In genomic region chr19:15316498-15316897, GRCh38 we compare ENCODE assay signal across 11 cellular contexts. TPM values are rescaled to one million over a fixed set of nuclear protein-coding genes. Genes with fewer than 3 reads are reported as not detected.
DNase-seq lines count a peak whose midpoint lies in the region; ATAC-seq, FAIRE-seq and TF ChIP-seq lines count a peak whose summit lies in the region.
"Had no signal": no experiment of that assay in that cellular context is flagged by ENCODE, and none has a peak within 500 bp of the region (broad histone marks: within the 10 kb centered on the region; RNA-seq: fewer than 3 reads in every experiment).

No MANE protein-coding gene starts in this region.

- DNase-seq in K562 (ENCODE audit: extremely low read depth in 1 of 4, low spot score in 3 of 4) (no peak), osteoblast (ENCODE audit: insufficient read length, low spot score, missing footprints) (no peak), GM19240 (ENCODE audit: insufficient read length, low spot score) (no peak), NCI-H2171 treated with DMSO at 0.1 percent for 48 hours (lab: John Stamatoyannopoulos, UW) (no peak)
- DNase-seq in stimulated activated CD4-positive, alpha-beta T cell treated with anti-CD3 and anti-CD28 coated beads, Interleukin-12 subunit alpha, Interleukin-12 subunit beta, amount 100 ng/mL, for 4 hours = no peak
- DNase-seq: NCI-H510A treated with DMSO at 0.1 percent for 48 hours had no signal

- FAIRE-seq in K562 (lab: Jason Lieb, UNC) = no peak
- FAIRE-seq: TTC549 had no signal

- TF ChIP-seq CTCF in DOHH2 (IDR thresholded peaks at IDR 0.05; ENCODE audit: low read depth, low read length, poor library complexity, severe bottlenecking) (no peak), K562 (IDR thresholded peaks at IDR 0.05 in 2 of 3, conservative IDR thresholded peaks at IDR 0.05 in 1 of 3; ENCODE audit: insufficient read depth in 2 of 3, low read depth in 1 of 3, low read length in 3 of 3) (no peak), osteoblast (IDR thresholded peaks at IDR 0.05; ENCODE audit: extremely low read depth, low read depth, low read length) (no peak)

- peak overlapping the region; percentile 40 for H3K27ac ChIP-seq in DOHH2 (ENCODE audit: low read depth, low read length)
- no peak overlapping the region for H3K27ac ChIP-seq in K562 (ENCODE audit: extremely low read depth, low read depth, low read length)
- peak overlapping the region; percentile 61 for H3K27ac ChIP-seq in osteoblast (ENCODE audit: low read depth, low read length)
- H3K27ac ChIP-seq: KMS-11 had no signal

- H3K9me1 ChIP-seq in K562 (ENCODE audit: control insufficient read depth, insufficient read depth, low read length) = peaks cover 3% of the 10 kb centered on the region

- no peak for TF ChIP-seq RAD21 in K562 (CRISPR knock-in tag; conservative IDR thresholded peaks at IDR 0.05 in 1 of 2, IDR thresholded peaks at IDR 0.05 in 1 of 2)

- H3K4me3 ChIP-seq in DOHH2 (ENCODE audit: low read length) (peak overlapping the region; percentile 8), K562 (no peak overlapping the region), osteoblast (ENCODE audit: insufficient read depth, low read length) (no peak overlapping the region)

- H3K9me3 ChIP-seq in DOHH2 (ENCODE audit: control insufficient read depth, insufficient read depth, low read length) (no peaks in the 10 kb centered on the region), K562 (replicated peaks; ENCODE audit: control insufficient read depth, insufficient read depth, low read depth, low read length) (no peaks in the 10 kb centered on the region), osteoblast (ENCODE audit: low read depth, low read length) (no peaks in the 10 kb centered on the region)

- no TSS peak for BruUV-seq in K562 (replicated peaks; lab: Mats Ljungman, UMichigan)

- peaks cover 7% of the 10 kb centered on the region for H3K36me3 Mint-ChIP-seq in IgD-negative memory B cell

- CTCF ChIA-PET in K562 (lab: Yijun Ruan, JAX; ENCODE audit: low intra/inter-chr PET ratio) = no interaction called here

- POLR2A ChIA-PET in K562 (lab: Yijun Ruan, JAX) = interaction anchor here (0.6 to 1.9 kb wide), 7 partner anchors 8 to 582 kb away, joined by 3 to 8 read pairs (median 4); no protein-coding TSS in a partner anchor

- TF ChIP-seq EP300 in K562 (IDR thresholded peaks at IDR 0.05; ENCODE audit: low read length) = no peak

- WGBS in K562 (ENCODE audit: insufficient coverage, low coverage, missing lambda C conversion rate) = 100% methylated on average over 2 of the region's 2 CpGs

- H3K9ac ChIP-seq in K562 (ENCODE audit: insufficient read depth in 1 of 2, low read depth in 2 of 2, low read length in 2 of 2) = no peak overlapping the region; a peak in 1 of 4 replicates
- H3K9ac ChIP-seq: KMS-11 had no signal

- in situ Hi-C loops in K562 (cut with MboI) = no loop called here

- H3K9me2 ChIP-seq in DOHH2 (replicated peaks; ENCODE audit: control insufficient read depth, low read length) = no peaks in the 10 kb centered on the region

- H3K27me3 ChIP-seq in DOHH2 (ENCODE audit: control insufficient read depth, low read length) = no peaks in the 10 kb centered on the region
- H3K27me3 ChIP-seq in K562 (ENCODE audit: control insufficient read depth in 2 of 2, insufficient read depth in 2 of 2, low read length in 2 of 2) = no peaks in the 10 kb centered on the region
- H3K27me3 ChIP-seq in osteoblast (ENCODE audit: insufficient read depth, low read length) = no peaks in the 10 kb centered on the region

- H3K4me2 ChIP-seq in DOHH2 (ENCODE audit: low read length) (peak overlapping the region; percentile 48), K562 (ENCODE audit: insufficient read depth, low read length) (no peak overlapping the region), osteoblast (ENCODE audit: insufficient read depth, low read length) (no peak overlapping the region)
- H3K4me2 ChIP-seq: KMS-11 had no signal

- peaks cover 100% of the 10 kb centered on the region for H3K79me2 ChIP-seq in DOHH2 (ENCODE audit: control insufficient read depth, low read length)
- peaks cover 98% of the 10 kb centered on the region for H3K79me2 ChIP-seq in K562 (ENCODE audit: control insufficient read depth, insufficient read depth, low read length)
- peaks cover 100% of the 10 kb centered on the region for H3K79me2 ChIP-seq in osteoblast (ENCODE audit: insufficient read depth, low read length)

- no peak for TF ChIP-seq POLR2A in K562 (conservative IDR thresholded peaks at IDR 0.05)

- no peak overlapping the region for H2AFZ ChIP-seq in K562 (ENCODE audit: low read depth, low read length)
- H2AFZ ChIP-seq in osteoblast (ENCODE audit: low read length) = no peak overlapping the region

- H4K20me1 ChIP-seq in DOHH2 (ENCODE audit: control insufficient read depth, insufficient read depth, low read depth, low read length) (peaks cover 77% of the 10 kb centered on the region), K562 (replicated peaks; ENCODE audit: control insufficient read depth, insufficient read depth, low read length) (peaks cover 81% of the 10 kb centered on the region), osteoblast (ENCODE audit: insufficient read depth, low read length) (peaks cover 91% of the 10 kb centered on the region)

- peaks cover 7% of the 10 kb centered on the region for H3F3A ChIP-seq in DOHH2 (ENCODE audit: control insufficient read depth, insufficient read depth)

- H3K27me3 Mint-ChIP-seq in IgD-negative memory B cell = no peaks in the 10 kb centered on the region

- H3K4me3 Mint-ChIP-seq in IgD-negative memory B cell = peak overlapping the region; percentile 59 to 89 (median 78)

- intact Hi-C loops in K562 (cut with micrococcal nuclease) = no loop called here

- peaks cover 89% of the 10 kb centered on the region for H3K4me1 ChIP-seq in DOHH2 (ENCODE audit: control insufficient read depth, low read length)
- peaks cover 5 to 12% of the 10 kb centered on the region in 2 experiments; a peak in 4 of 5 replicates for H3K4me1 ChIP-seq in K562 (replicated peaks in 1 of 2; ENCODE audit: control insufficient read depth in 2 of 2, insufficient read depth in 2 of 2, low read length in 2 of 2)
- H3K4me1 ChIP-seq in osteoblast (ENCODE audit: insufficient read depth, low read length) = peaks cover 59% of the 10 kb centered on the region

- H3K4me1 Mint-ChIP-seq in IgD-negative memory B cell = peaks cover 61 to 76% (median 72%) of the 10 kb centered on the region in 3 donors

- peak overlapping the region; percentile 80 to 94 (median 89) for H3K27ac Mint-ChIP-seq in IgD-negative memory B cell

- no peak for ATAC-seq in K562
- ATAC-seq in GM21390 (IDR thresholded peaks at IDR 0.05; ENCODE audit: unreplicated experiment) = no peak

- H3K9me3 Mint-ChIP-seq in IgD-negative memory B cell = no peaks in the 10 kb centered on the region

- H3K36me3 ChIP-seq in DOHH2 (ENCODE audit: control insufficient read depth, low read length) (peaks cover 32% of the 10 kb centered on the region), K562 (ENCODE audit: control insufficient read depth, insufficient read depth, low read length) (peaks cover 27% of the 10 kb centered on the region), osteoblast (ENCODE audit: insufficient read depth, low read length) (no peaks in the 10 kb centered on the region)

TF ChIP-seq in K562, 482 proteins besides CTCF, POLR2A, EP300 and RAD21:
- TF ChIP-seq MTF1 (CRISPR knock-in tag; IDR thresholded peaks at IDR 0.05; ENCODE audit: borderline replicate concordance) (no peak), ZC3H8 (IDR thresholded peaks at IDR 0.05) (no peak), ZNF717 (CRISPR knock-in tag; IDR thresholded peaks at IDR 0.05) (no peak), DPF2 (IDR thresholded peaks at IDR 0.05) (no peak), C11orf30 (IDR thresholded peaks at IDR 0.05; ENCODE audit: low read depth) (peak; percentile 53), ZNF316 (IDR thresholded peaks at IDR 0.05) (peak; percentile 56), FOXK1 (CRISPR knock-in tag; IDR thresholded peaks at IDR 0.05; ENCODE audit: borderline replicate concordance) (no peak)
TF ChIP-seq in K562: peak in this region for 2.

RNA-seq across cellular contexts. Expression of gene BRD4, which starts 15.8 kb away (rescaled TPM):
- polyA plus RNA-seq in IgD-negative memory B cell (20.5 TPM), K562 (2011; rRNA removed) (8.9 and 11.0 TPM in 2 replicates), K562 (2014; fragmentation: Illumina TruSeq; extraction: Trizol) (35.3 and 43.4 TPM in 2 replicates), K562 (2014; fragmentation: Nextera tagmentation; extraction: Ambion mirVana) (1 to 10 TPM; 1.8 to 5.4 TPM), K562 (2014; rRNA removed) (23.3 and 24.3 TPM in 2 replicates)
- total RNA-seq in K562 (2011; cell fraction: chromatin; rRNA removed; ENCODE audit: low replicate concordance) = 157 and 305 TPM in 2 replicates
- 129 and 134 TPM in 2 replicates for total RNA-seq in K562 (2011; cell fraction: nucleolus; rRNA removed)
- total RNA-seq in K562 (2011; cell fraction: nucleoplasm; rRNA removed) = 133 and 164 TPM in 2 replicates
- total RNA-seq in K562 (2014; rRNA removed) (15.6 and 24.0 TPM in 2 replicates), K562 (2014; rRNA removed; fragmentation: Illumina TruSeq; extraction: Trizol) (11.3 and 13.0 TPM in 2 replicates), K562 (2015; rRNA removed; fragmentation: Illumina TruSeq; extraction: Trizol) (16.1 and 18.2 TPM in 2 replicates), K562 (2021) (93.7 and 105 TPM in 2 replicates), osteoblast (25.0 and 25.7 TPM in 2 replicates)
- 5.8 and 8.4 TPM in 2 replicates for polyA plus RNA-seq in K562 (2011; cell fraction: cytosol; rRNA removed)
- polyA plus RNA-seq in K562 (2011; cell fraction: nucleus; rRNA removed) = 36.9 and 48.9 TPM in 2 replicates
- 61.3 and 74.1 TPM in 2 replicates for polyA plus RNA-seq in K562 (2012)
- polyA minus RNA-seq in K562 (2011; rRNA and poly(A)+ RNA removed) = 14.6 and 17.9 TPM in 2 replicates
- polyA minus RNA-seq in K562 (2011; cell fraction: cytosol; rRNA and poly(A)+ RNA removed) = 36.5 and 50.1 TPM in 2 replicates
- polyA minus RNA-seq in K562 (2011; cell fraction: nucleus; rRNA and poly(A)+ RNA removed) = 35.0 and 50.0 TPM in 2 replicates
